1 cellular context compared by ENCODE assay signal in genomic region chr6:158312165-158312564, GRCh38.
TF ChIP-seq lines count a peak whose summit lies in the region.

A gene with protein sequence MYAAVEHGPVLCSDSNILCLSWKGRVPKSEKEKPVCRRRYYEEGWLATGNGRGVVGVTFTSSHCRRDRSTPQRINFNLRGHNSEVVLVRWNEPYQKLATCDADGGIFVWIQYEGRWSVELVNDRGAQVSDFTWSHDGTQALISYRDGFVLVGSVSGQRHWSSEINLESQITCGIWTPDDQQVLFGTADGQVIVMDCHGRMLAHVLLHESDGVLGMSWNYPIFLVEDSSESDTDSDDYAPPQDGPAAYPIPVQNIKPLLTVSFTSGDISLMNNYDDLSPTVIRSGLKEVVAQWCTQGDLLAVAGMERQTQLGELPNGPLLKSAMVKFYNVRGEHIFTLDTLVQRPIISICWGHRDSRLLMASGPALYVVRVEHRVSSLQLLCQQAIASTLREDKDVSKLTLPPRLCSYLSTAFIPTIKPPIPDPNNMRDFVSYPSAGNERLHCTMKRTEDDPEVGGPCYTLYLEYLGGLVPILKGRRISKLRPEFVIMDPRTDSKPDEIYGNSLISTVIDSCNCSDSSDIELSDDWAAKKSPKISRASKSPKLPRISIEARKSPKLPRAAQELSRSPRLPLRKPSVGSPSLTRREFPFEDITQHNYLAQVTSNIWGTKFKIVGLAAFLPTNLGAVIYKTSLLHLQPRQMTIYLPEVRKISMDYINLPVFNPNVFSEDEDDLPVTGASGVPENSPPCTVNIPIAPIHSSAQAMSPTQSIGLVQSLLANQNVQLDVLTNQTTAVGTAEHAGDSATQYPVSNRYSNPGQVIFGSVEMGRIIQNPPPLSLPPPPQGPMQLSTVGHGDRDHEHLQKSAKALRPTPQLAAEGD (N-terminal part only) (plus strand): TSS chr6:158312465. CDS start chr6:158314017, 1,552 bp downstream.

TF ChIP-seq in K562, 482 proteins besides CTCF, POLR2A, EP300 and RAD21 (continued from another document):
- no peak for TF ChIP-seq STAG1 (CRISPR knock-in tag; IDR thresholded peaks at IDR 0.05; ENCODE audit: borderline replicate concordance)
- no peak for TF ChIP-seq ZNF232 (CRISPR knock-in tag; IDR thresholded peaks at IDR 0.05)
- no peak for TF ChIP-seq CREB1 (IDR thresholded peaks at IDR 0.05)
- no peak for TF ChIP-seq CREB1 (CRISPR knock-in tag; IDR thresholded peaks at IDR 0.05)
- TF ChIP-seq ZNF23 (CRISPR knock-in tag; IDR thresholded peaks at IDR 0.05), result no peak
- no peak for TF ChIP-seq ZNF764 (CRISPR knock-in tag; IDR thresholded peaks at IDR 0.05; ENCODE audit: low read depth)
- no peak for TF ChIP-seq BRF2 (IDR thresholded peaks at IDR 0.05; ENCODE audit: borderline replicate concordance, insufficient read depth, insufficient read length)
